ENCODE assay signal across 21 cellular contexts in genomic region chr11:91078221-91078620, GRCh38.
"Had no signal": no experiment of that assay in that cellular context is flagged by ENCODE, and none has a peak within 500 bp of the region (broad histone marks: within the 10 kb centered on the region; RNA-seq: fewer than 3 reads in every experiment).

No MANE protein-coding gene starts in this region.

- DNase-seq: activated CD4-positive, alpha-beta T cell treated with anti-CD3 and anti-CD28 coated beads for 36 hours; activated CD4-positive, alpha-beta T cell treated with anti-CD3 and anti-CD28 coated beads, Interleukin-2, amount 50 U/mL, for 48 hours; activated gamma-delta T cell treated with Interleukin-2 at 50 U/mL for 16 hours; adrenal gland; effector memory CD4-positive, alpha-beta T cell; heart right ventricle; immature natural killer cell; kidney glomerular epithelial cell; left ventricle myocardium inferior; mammary epithelial cell; occipital lobe; posterior cingulate gyrus; stimulated activated CD4-positive, alpha-beta T cell treated with anti-CD3 and anti-CD28 coated beads, Interleukin-12 subunit alpha, Interleukin-12 subunit beta, amount 100 ng/mL, for 4 hours; stimulated activated CD4-positive, alpha-beta T cell treated with anti-CD3 and anti-CD28 coated beads, Interleukin-1b, Interleukin-23, amount 100 ng/mL, for 48 hours; stimulated activated CD8-positive, alpha-beta memory T cell treated with anti-CD3 and anti-CD28 coated beads, Interleukin-4, amount 100 ng/mL, for 48 hours; stimulated activated naive CD4-positive, alpha-beta T cell had no signal

- ATAC-seq: activated CD4-positive, alpha-beta T cell treated with anti-CD3 and anti-CD28 coated beads for 36 hours; activated naive CD4-positive, alpha-beta T cell treated with anti-CD3 and anti-CD28 coated beads, Interleukin-2, amount 50 U/mL, for 72 hours; gastroesophageal sphincter; heart right ventricle had no signal

- H3K4me3 Mint-ChIP-seq: activated CD4-positive, alpha-beta T cell treated with anti-CD3 and anti-CD28 coated beads for 36 hours; activated T-helper 1 cell treated with anti-CD3 and anti-CD28 coated beads, Interleukin-12 subunit alpha, Interleukin-12 subunit beta, Interleukin-2, Interleukin-4 antibody, amounts not matched to agents 30 ng/mL and 10 ng/mL and 1 ng/mL, durations not matched to agents 14 hours and 24 hours and 36 hours; dendritic cell treated with granulocyte-macrophage colony-stimulating factor and Interleukin-4, amounts not matched to agents 40 ng/mL and 50 ng/mL, for 4 days; immature natural killer cell had no signal

- H3K4me3 ChIP-seq: adrenal gland, esophagus muscularis mucosa, gastroesophageal sphincter, heart right ventricle, left ventricle myocardium inferior had no signal

- H3K27me3 ChIP-seq: adrenal gland, esophagus muscularis mucosa, gastroesophageal sphincter, heart right ventricle had no signal

- H3K36me3 ChIP-seq: adrenal gland, esophagus muscularis mucosa, gastroesophageal sphincter, heart right ventricle, left ventricle myocardium inferior had no signal

- H3K9me3 ChIP-seq: adrenal gland, esophagus muscularis mucosa, gastroesophageal sphincter had no signal

- H3K4me1 ChIP-seq: adrenal gland had no signal

- H3K36me3 Mint-ChIP-seq: activated naive CD4-positive, alpha-beta T cell treated with anti-CD3 and anti-CD28 coated beads, Interleukin-2, amount 50 U/mL, for 72 hours; immature natural killer cell had no signal

- H3K27ac ChIP-seq: adrenal gland, esophagus muscularis mucosa, gastroesophageal sphincter, heart right ventricle, left ventricle myocardium inferior had no signal

- H3K27ac Mint-ChIP-seq: activated CD4-positive, alpha-beta T cell treated with anti-CD3 and anti-CD28 coated beads for 36 hours; activated naive CD4-positive, alpha-beta T cell treated with anti-CD3 and anti-CD28 coated beads, Interleukin-2, amount 50 U/mL, for 72 hours; activated T-helper 1 cell treated with anti-CD3 and anti-CD28 coated beads, Interleukin-12 subunit alpha, Interleukin-12 subunit beta, Interleukin-2, Interleukin-4 antibody, amounts not matched to agents 30 ng/mL and 10 ng/mL and 1 ng/mL, durations not matched to agents 14 hours and 24 hours and 36 hours; dendritic cell treated with granulocyte-macrophage colony-stimulating factor and Interleukin-4, amounts not matched to agents 40 ng/mL and 50 ng/mL, for 4 days; immature natural killer cell had no signal

- H3K27me3 Mint-ChIP-seq: activated CD4-positive, alpha-beta T cell treated with anti-CD3 and anti-CD28 coated beads for 36 hours; dendritic cell treated with granulocyte-macrophage colony-stimulating factor and Interleukin-4, amounts not matched to agents 40 ng/mL and 50 ng/mL, for 4 days had no signal

- H3K4me1 Mint-ChIP-seq: activated CD4-positive, alpha-beta T cell treated with anti-CD3 and anti-CD28 coated beads for 36 hours; immature natural killer cell had no signal
